Comparison of ENCODE assay signal across 8 cellular contexts in the genomic region with DNA sequence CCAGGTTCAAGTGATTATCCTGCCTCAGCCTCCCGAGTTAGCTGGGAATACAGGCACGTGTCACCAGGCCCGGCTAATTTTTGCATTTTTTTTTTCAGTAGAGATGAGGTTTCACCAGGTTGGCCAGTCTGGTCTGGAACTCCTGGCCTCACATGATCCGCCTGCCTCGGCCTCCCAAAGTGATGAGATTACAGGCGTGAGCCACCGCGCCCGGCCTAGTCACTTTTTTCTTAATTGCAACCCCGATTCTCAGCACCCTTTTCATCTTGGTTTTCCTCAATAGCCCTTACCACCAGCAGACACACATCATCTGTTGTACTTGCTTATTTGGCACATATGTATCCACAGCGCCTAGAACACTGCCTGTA. TPM values are rescaled to one million over a fixed set of nuclear protein-coding genes. Genes with fewer than 3 reads are reported as not detected.
DNase-seq lines count a peak whose midpoint lies in the region; TF ChIP-seq lines count a peak whose summit lies in the region.

No MANE protein-coding gene starts in this region.

- H4K20me1 ChIP-seq in hepatocyte (ENCODE audit: insufficient read depth, poor library complexity, severe bottlenecking) = no peaks in the 10 kb centered on the region

- H3K9me3 Mint-ChIP-seq in activated CD4-positive, alpha-beta memory T cell treated with anti-CD3 and anti-CD28 coated beads for 36 hours = no peaks in the 10 kb centered on the region

- H3K9me2 ChIP-seq in hepatocyte (replicated peaks; ENCODE audit: insufficient read depth) = no peaks in the 10 kb centered on the region

- peak overlapping the region; percentile 78 for H3K4me3 ChIP-seq in HAP-1
- H3K4me3 ChIP-seq in hepatocyte = peak overlapping the region; percentile 99
- H3K4me3 ChIP-seq in skin epidermis = peak overlapping the region; percentile 84 to 100 (median 95)

- POLR2A ChIA-PET in activated CD4-positive, alpha-beta memory T cell treated with anti-CD3 and anti-CD28 coated beads for 36 hours (lab: Charles Lee) = interaction anchor here (1.4 kb wide), 1 partner anchor 17 kb away, joined by 3 read pairs; no protein-coding TSS in a partner anchor

- peaks cover 43% of the 10 kb centered on the region for H3K4me1 Mint-ChIP-seq in activated CD4-positive, alpha-beta memory T cell treated with anti-CD3 and anti-CD28 coated beads for 36 hours (ENCODE audit: low read depth)

- H2AFZ ChIP-seq in hepatocyte = peak overlapping the region; percentile 99

- 82% methylated on average over 11 of the region's 11 CpGs for WGBS in hepatocyte (ENCODE audit: low lambda C conversion rate, missing lambda C conversion rate)

- CTCF ChIA-PET in activated CD4-positive, alpha-beta memory T cell treated with anti-CD3 and anti-CD28 coated beads for 36 hours (lab: Charles Lee) = interaction anchor here (1.1 kb wide), 1 partner anchor 18 kb away, joined by 4 read pairs; no protein-coding TSS in a partner anchor

- peak overlapping the region; percentile 95 for H3K4me3 Mint-ChIP-seq in activated CD4-positive, alpha-beta memory T cell treated with anti-CD3 and anti-CD28 coated beads for 36 hours

- H3K36me3 Mint-ChIP-seq in activated CD4-positive, alpha-beta memory T cell treated with anti-CD3 and anti-CD28 coated beads for 36 hours = peaks cover 32% of the 10 kb centered on the region

- no peaks in the 10 kb centered on the region for H3K27me3 ChIP-seq in HAP-1 (ENCODE audit: low read depth)
- no peaks in the 10 kb centered on the region for H3K27me3 ChIP-seq in hepatocyte

- H3K4me2 ChIP-seq in hepatocyte = peak overlapping the region; percentile 92

- H3K4me1 ChIP-seq in HAP-1 = peaks cover 15% of the 10 kb centered on the region
- peaks cover 11% of the 10 kb centered on the region for H3K4me1 ChIP-seq in hepatocyte (ENCODE audit: insufficient read depth)

- in situ Hi-C loops in HAP-1 (cut with MboI; ENCODE audit: low sequenced_read_pairs) = no loop called here

- H3K27ac Mint-ChIP-seq in activated CD4-positive, alpha-beta memory T cell treated with anti-CD3 and anti-CD28 coated beads for 36 hours = peak overlapping the region; percentile 64

- intact Hi-C loops in activated CD4-positive, alpha-beta memory T cell treated with anti-CD3 and anti-CD28 coated beads for 36 hours (cut with micrococcal nuclease) = loop anchor here (2.0 kb wide), 1 partner anchor 66 kb away; no protein-coding TSS in a partner anchor

- no peaks in the 10 kb centered on the region for H3K27me3 Mint-ChIP-seq in activated CD4-positive, alpha-beta memory T cell treated with anti-CD3 and anti-CD28 coated beads for 36 hours

- H3K36me3 ChIP-seq in HAP-1 (replicated peaks) (peaks cover 32% of the 10 kb centered on the region), hepatocyte (replicated peaks; ENCODE audit: insufficient read depth, low read depth) (no peaks in the 10 kb centered on the region)

- H3K9me3 ChIP-seq in HAP-1 (no peaks in the 10 kb centered on the region), hepatocyte (ENCODE audit: low read depth) (no peaks in the 10 kb centered on the region)

- peaks cover 32% of the 10 kb centered on the region for H3K79me2 ChIP-seq in hepatocyte

- DNase-seq in HAP-1 (ENCODE audit: low spot score in 2 of 2) (no peak), hepatocyte (ENCODE audit: low spot score) (no peak), SW 1271 (lab: John Stamatoyannopoulos, UW) (no peak), 8988T (no peak), DMS 273 (lab: John Stamatoyannopoulos, UW; ENCODE audit: unreplicated experiment) (no peak)
- no peak for DNase-seq in activated CD4-positive, alpha-beta memory T cell treated with anti-CD3 and anti-CD28 coated beads for 36 hours
- DNase-seq in activated CD8-positive, alpha-beta memory T cell treated with anti-CD3 and anti-CD28 coated beads for 24 hours = no peak

- H3K27ac ChIP-seq in hepatocyte (peak overlapping the region; percentile 65), skin epidermis (peak overlapping the region in 16 of 21 experiments; percentile 44 to 96 (median 88))

- TF ChIP-seq CTCF in hepatocyte (IDR thresholded peaks at IDR 0.05; ENCODE audit: poor library complexity) = no peak

RNA-seq across cellular contexts. Expression of a gene that starts 0.6 kb away (rescaled TPM):
- total RNA-seq in activated CD4-positive, alpha-beta memory T cell treated with anti-CD3 and anti-CD28 coated beads for 36 hours = 100 to 1,000 TPM; 549 to 564 TPM
- 82.9 and 117 TPM in 2 replicates for total RNA-seq in hepatocyte
- polyA plus RNA-seq in hepatocyte = 120 and 124 TPM in 2 replicates

RNA-seq across cellular contexts. Expression of a gene that starts 39.8 kb away (rescaled TPM):
- total RNA-seq in activated CD4-positive, alpha-beta memory T cell treated with anti-CD3 and anti-CD28 coated beads for 36 hours = 10 to 100 TPM; 29.8 TPM
- 9.8 and 12.4 TPM in 2 replicates for total RNA-seq in hepatocyte
- 6.3 and 7.3 TPM in 2 replicates for polyA plus RNA-seq in hepatocyte
